Comparison of ENCODE assay signal across 8 cellular contexts in the genomic region with DNA sequence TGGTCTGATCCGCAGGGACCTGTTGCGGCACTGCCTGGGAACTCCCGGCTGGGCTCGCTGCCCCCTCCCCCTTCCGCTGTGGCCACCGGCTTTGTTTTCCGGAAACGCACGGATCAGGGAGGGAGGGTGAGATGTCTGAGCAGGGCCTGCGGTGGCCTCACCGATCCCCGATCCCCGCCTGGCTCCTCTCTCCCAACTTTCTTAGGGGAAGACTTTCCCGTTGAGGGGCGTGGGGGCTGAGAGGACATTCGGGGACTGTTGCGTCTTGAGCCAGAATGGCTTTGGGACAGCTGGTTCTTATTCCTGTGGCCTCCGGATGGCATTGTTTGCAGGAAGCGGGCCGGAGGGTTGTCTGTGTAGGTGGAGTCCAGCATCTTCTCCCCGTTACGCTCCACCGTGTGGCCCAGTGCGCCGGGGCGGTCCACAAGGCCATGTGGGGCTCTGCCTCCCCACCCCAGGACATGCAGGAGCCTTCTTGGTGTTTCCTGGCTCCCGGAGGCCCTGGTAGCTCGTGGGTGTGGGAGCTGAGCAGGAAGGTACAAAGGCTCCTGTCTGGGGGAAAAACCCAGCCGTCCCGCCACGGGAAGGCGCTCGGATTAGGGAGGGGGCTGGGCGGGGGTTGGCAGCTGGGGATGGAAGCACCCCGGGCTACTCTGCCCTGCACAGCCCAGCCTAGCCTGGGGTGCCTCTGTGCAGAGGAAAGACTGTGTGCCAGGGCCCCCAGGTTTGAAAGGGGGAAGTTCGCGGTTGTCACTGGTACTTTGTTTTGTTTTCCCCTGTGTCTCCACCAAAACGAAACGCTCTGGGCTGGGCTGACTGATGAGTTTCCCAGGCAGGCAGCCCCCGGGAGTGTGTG.
DNase-seq lines count a peak whose midpoint lies in the region; ATAC-seq lines count a peak whose summit lies in the region.

No MANE protein-coding gene starts in this region.

- H3K4me1 ChIP-seq in BLaER1, result peaks cover 47% of the 10 kb centered on the region
- peaks cover 40% of the 10 kb centered on the region for H3K4me1 ChIP-seq in effector memory CD4-positive, alpha-beta T cell (ENCODE audit: control insufficient read depth, insufficient read depth, low read length, poor library complexity, severe bottlenecking)

- peak overlapping the region; percentile 70 for H3K4me3 ChIP-seq in BLaER1
- peak overlapping the region; percentile 84 for H3K4me3 ChIP-seq in effector memory CD4-positive, alpha-beta T cell (ENCODE audit: insufficient read depth, low read depth, low read length, poor library complexity, severe bottlenecking)

- peak; percentile 33 for ATAC-seq in GM21423 (IDR thresholded peaks at IDR 0.05; ENCODE audit: unreplicated experiment)
- peak; percentile 55 for ATAC-seq in memory B cell (ENCODE audit: low read depth)
- ATAC-seq in GM21529 (IDR thresholded peaks at IDR 0.05; ENCODE audit: unreplicated experiment), result no peak

- H3K27me3 ChIP-seq in BLaER1, result no peaks in the 10 kb centered on the region
- no peaks in the 10 kb centered on the region for H3K27me3 ChIP-seq in effector memory CD4-positive, alpha-beta T cell (replicated peaks; ENCODE audit: control insufficient read depth, insufficient read depth, low read length, poor library complexity, severe bottlenecking)

- peaks cover 17% of the 10 kb centered on the region for H3K36me3 ChIP-seq in BLaER1
- H3K36me3 ChIP-seq in effector memory CD4-positive, alpha-beta T cell (ENCODE audit: control insufficient read depth, insufficient read depth, low read length), result no peaks in the 10 kb centered on the region

- peaks cover 55% of the 10 kb centered on the region for H4K20me1 ChIP-seq in BLaER1

- H3K9me3 Mint-ChIP-seq in memory B cell, result no peaks in the 10 kb centered on the region

- peak overlapping the region; percentile 99 for H3K27ac Mint-ChIP-seq in memory B cell

- H3K9ac ChIP-seq in BLaER1, result peak overlapping the region; percentile 86

- peaks cover 23% of the 10 kb centered on the region for H3K4me1 Mint-ChIP-seq in memory B cell

- peaks cover 6% of the 10 kb centered on the region for H3K9me3 ChIP-seq in BLaER1
- H3K9me3 ChIP-seq in effector memory CD4-positive, alpha-beta T cell (ENCODE audit: control insufficient read depth, low read length), result no peaks in the 10 kb centered on the region

- H3K27ac ChIP-seq in BLaER1, result peak overlapping the region; percentile 93
- H3K27ac ChIP-seq in effector memory CD4-positive, alpha-beta T cell (ENCODE audit: insufficient read depth, low read length, poor library complexity, severe bottlenecking), result peak overlapping the region; percentile 99

- H3K4me3 Mint-ChIP-seq in memory B cell, result peak overlapping the region; percentile 98

- H3K27me3 Mint-ChIP-seq in memory B cell, result no peaks in the 10 kb centered on the region

- H3K36me3 Mint-ChIP-seq in memory B cell, result no peaks in the 10 kb centered on the region

- H3K4me2 ChIP-seq in BLaER1, result peak overlapping the region; percentile 100

- DNase-seq in NCI-H748 (lab: John Stamatoyannopoulos, UW; ENCODE audit: unreplicated experiment), result peak; percentile 68
- peak; percentile 40 to 71 (median 45) for DNase-seq in activated CD8-positive, alpha-beta memory T cell treated with anti-CD3 and anti-CD28 coated beads for 48 hours (ENCODE audit: low read depth in 2 of 3, low spot score in 2 of 3)
- peak; percentile 79 to 82 (median 81) for DNase-seq in effector memory CD4-positive, alpha-beta T cell
- peak; percentile 70 to 71 for DNase-seq in memory B cell (ENCODE audit: low spot score in 2 of 2)
- peak; percentile 45 for DNase-seq in stimulated activated CD8-positive, alpha-beta memory T cell treated with anti-CD3 and anti-CD28 coated beads, Interleukin-15, amount 100 ng/mL, for 24 hours (ENCODE audit: low read depth)
